Comparison of ENCODE assay signal across 14 cellular contexts in the genomic region with DNA sequence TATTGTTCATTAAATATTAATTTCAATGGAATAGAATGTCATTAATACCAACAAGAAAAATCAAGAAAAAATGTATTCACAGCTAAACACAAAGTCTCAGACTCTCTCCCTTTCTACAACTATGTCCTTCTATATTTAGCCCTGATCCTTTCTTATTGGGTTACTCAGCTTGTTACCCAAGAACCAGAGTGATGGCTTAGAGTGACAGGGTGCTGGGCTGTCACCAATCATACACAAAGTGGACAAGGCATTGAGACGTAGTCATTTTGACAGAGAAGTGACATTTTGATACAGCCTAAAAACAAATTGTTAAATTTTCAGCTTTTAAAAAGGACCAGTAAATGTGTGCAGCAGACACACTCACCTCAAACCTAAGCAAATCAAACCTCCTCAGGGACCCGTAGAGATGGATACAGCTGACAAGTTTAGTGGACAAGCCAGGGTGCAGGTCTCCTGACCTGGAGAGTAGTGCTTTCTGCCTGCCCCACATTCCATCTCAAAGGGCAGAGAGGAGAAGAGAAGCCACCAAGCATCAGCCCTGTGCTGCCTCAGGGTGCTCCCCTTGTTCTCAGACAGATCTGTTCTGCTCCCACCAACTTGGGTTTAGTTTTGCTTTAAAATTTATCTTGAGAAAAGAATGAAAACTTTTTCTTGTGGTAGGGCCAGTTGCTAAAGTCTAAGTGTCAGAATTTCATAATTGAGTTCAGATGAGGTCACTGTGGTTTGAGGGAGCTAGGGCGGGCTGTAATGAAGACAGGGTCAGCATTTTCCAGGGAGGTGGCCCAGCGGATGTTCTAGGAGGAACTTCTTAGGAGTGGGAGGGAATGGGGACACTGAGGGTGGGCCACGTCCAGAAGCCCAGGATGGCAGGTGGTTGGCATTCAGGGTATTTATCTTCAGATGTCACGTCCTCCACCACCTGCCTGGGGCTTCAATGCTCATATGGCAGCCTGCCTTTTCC.
DNase-seq lines count a peak whose midpoint lies in the region; ATAC-seq lines count a peak whose summit lies in the region.
"Had no signal": no experiment of that assay in that cellular context is flagged by ENCODE, and none has a peak within 500 bp of the region (broad histone marks: within the 10 kb centered on the region; RNA-seq: fewer than 3 reads in every experiment).

No MANE protein-coding gene starts in this region.

- H3K9me3 Mint-ChIP-seq in activated T-cell treated with anti-CD3 and anti-CD28 coated beads, Interleukin-2, amount 50 U/mL, for 72 hours: no peaks in the 10 kb centered on the region
- no peaks in the 10 kb centered on the region for H3K9me3 Mint-ChIP-seq in activated T-cell treated with anti-CD3 and anti-CD28 coated beads, Interleukin-2, amount 50 U/mL, for 4 hours
- H3K9me3 Mint-ChIP-seq: naive thymus-derived CD8-positive, alpha-beta T cell; T-helper 1 cell treated with Interleukin-12 subunit alpha and Interleukin-12 subunit beta and Interleukin-4 antibody, amounts not matched to agents 30 μg/mL and 1 μg/mL, for 36 hours had no signal

- H3K4me1 ChIP-seq in BLaER1: peaks cover 18% of the 10 kb centered on the region

- peaks cover 54% of the 10 kb centered on the region for H3K4me1 Mint-ChIP-seq in activated T-cell treated with anti-CD3 and anti-CD28 coated beads, Interleukin-2, amount 50 U/mL, for 72 hours (ENCODE audit: low read depth)
- H3K4me1 Mint-ChIP-seq in activated T-cell treated with anti-CD3 and anti-CD28 coated beads, Interleukin-2, amount 50 U/mL, for 4 hours (ENCODE audit: low read depth): peaks cover 24% of the 10 kb centered on the region

- H3K4me2 ChIP-seq in BLaER1: peak overlapping the region; percentile 12; the same call in 1 of the 2 replicates

- H3K4me3 Mint-ChIP-seq in activated T-cell treated with anti-CD3 and anti-CD28 coated beads, Interleukin-2, amount 50 U/mL, for 72 hours: no peak overlapping the region
- no peak overlapping the region for H3K4me3 Mint-ChIP-seq in activated T-cell treated with anti-CD3 and anti-CD28 coated beads, Interleukin-2, amount 50 U/mL, for 4 hours
- H3K4me3 Mint-ChIP-seq: naive thymus-derived CD8-positive, alpha-beta T cell; T-helper 1 cell treated with Interleukin-12 subunit alpha and Interleukin-12 subunit beta and Interleukin-4 antibody, amounts not matched to agents 30 μg/mL and 1 μg/mL, for 36 hours had no signal

- no peak overlapping the region for H3K4me3 ChIP-seq in BLaER1

- DNase-seq in MV-4-11 (lab: John Stamatoyannopoulos, UW) (peak; percentile 85), amniotic epithelial cell (ENCODE audit: low read depth) (peak; percentile 64), myocyte (ENCODE audit: low read depth) (peak; percentile 78), NCI-H345 (lab: John Stamatoyannopoulos, UW) (no peak), HuH-7 (ENCODE audit: low spot score) (no peak)
- DNase-seq in activated T-cell treated with anti-CD3 and anti-CD28 coated beads, Interleukin-2, amount 50 U/mL, for 72 hours: no peak
- no peak for DNase-seq in activated T-cell treated with anti-CD3 and anti-CD28 coated beads, Interleukin-2, amount 50 U/mL, for 4 hours
- DNase-seq: activated CD8-positive, alpha-beta memory T cell treated with anti-CD3 and anti-CD28 coated beads, Interleukin-2, amount 50 U/mL, for 48 hours; BE2C; naive thymus-derived CD8-positive, alpha-beta T cell; stimulated activated CD4-positive, alpha-beta T cell treated with anti-CD3 and anti-CD28 coated beads, Interleukin-1b, Interleukin-23, amount 100 ng/mL, for 48 hours; stimulated activated naive CD8-positive, alpha-beta T cell treated with anti-CD3 and anti-CD28 coated beads, Interleukin-15, Interleukin-2, amounts not matched to agents 100 U/mL and 50 U/mL, for 24 hours had no signal

- H3K36me3 Mint-ChIP-seq in activated T-cell treated with anti-CD3 and anti-CD28 coated beads, Interleukin-2, amount 50 U/mL, for 72 hours (ENCODE audit: insufficient read depth in 2 of 2): no peaks in the 10 kb centered on the region
- no peaks in the 10 kb centered on the region for H3K36me3 Mint-ChIP-seq in activated T-cell treated with anti-CD3 and anti-CD28 coated beads, Interleukin-2, amount 50 U/mL, for 4 hours (ENCODE audit: insufficient read depth)
- H3K36me3 Mint-ChIP-seq: naive thymus-derived CD8-positive, alpha-beta T cell had no signal

- H3K36me3 ChIP-seq in BLaER1: no peaks in the 10 kb centered on the region
- H3K36me3 ChIP-seq: BE2C had no signal

- no peak overlapping the region for H3K27ac Mint-ChIP-seq in activated T-cell treated with anti-CD3 and anti-CD28 coated beads, Interleukin-2, amount 50 U/mL, for 72 hours
- H3K27ac Mint-ChIP-seq: T-helper 1 cell treated with Interleukin-12 subunit alpha and Interleukin-12 subunit beta and Interleukin-4 antibody, amounts not matched to agents 30 μg/mL and 1 μg/mL, for 36 hours had no signal

- H3K9ac ChIP-seq in BLaER1: no peak overlapping the region

- H4K20me1 ChIP-seq in BLaER1: no peaks in the 10 kb centered on the region

- peaks cover 21% of the 10 kb centered on the region for H3K27me3 Mint-ChIP-seq in activated T-cell treated with anti-CD3 and anti-CD28 coated beads, Interleukin-2, amount 50 U/mL, for 72 hours (ENCODE audit: low read depth)
- no peaks in the 10 kb centered on the region for H3K27me3 Mint-ChIP-seq in activated T-cell treated with anti-CD3 and anti-CD28 coated beads, Interleukin-2, amount 50 U/mL, for 4 hours (ENCODE audit: low read depth)
- H3K27me3 Mint-ChIP-seq: naive thymus-derived CD8-positive, alpha-beta T cell had no signal

- peaks cover 2% of the 10 kb centered on the region; the same call in 1 of the 2 replicates for H3K9me3 ChIP-seq in BLaER1
- H3K9me3 ChIP-seq: BE2C had no signal

- ATAC-seq in activated T-cell treated with anti-CD3 and anti-CD28 coated beads, Interleukin-2, amount 50 U/mL, for 72 hours (replicated peaks in 1 of 2): no peak
- ATAC-seq in activated T-cell treated with anti-CD3 and anti-CD28 coated beads, Interleukin-2, amount 50 U/mL, for 4 hours: no peak
- ATAC-seq: naive thymus-derived CD8-positive, alpha-beta T cell; stimulated activated naive CD8-positive, alpha-beta T cell treated with anti-CD3 and anti-CD28 coated beads, Interleukin-15, Interleukin-2, amounts not matched to agents 100 U/mL and 50 U/mL, for 24 hours had no signal

- no peak overlapping the region for H3K27ac ChIP-seq in BLaER1

- no peaks in the 10 kb centered on the region for H3K27me3 ChIP-seq in BLaER1
- H3K27me3 ChIP-seq: BE2C had no signal

Comparison
In these comparisons a context has a peak if more than half of its experiments do, and no peak if none do; other contexts are left out.
1. DNase-seq: peak in MV-4-11 (single experiment), amniotic epithelial cell (single experiment) and myocyte (single experiment); none in activated T-cell treated with anti-CD3 and anti-CD28 coated beads, Interleukin-2, amount 50 U/mL, for 72 hours (0 of 2), NCI-H345 (single experiment), HuH-7 (single experiment) and activated T-cell treated with anti-CD3 and anti-CD28 coated beads, Interleukin-2, amount 50 U/mL, for 4 hours (single experiment).